Comparison of ENCODE assay signal across 17 cellular contexts in the genomic region with DNA sequence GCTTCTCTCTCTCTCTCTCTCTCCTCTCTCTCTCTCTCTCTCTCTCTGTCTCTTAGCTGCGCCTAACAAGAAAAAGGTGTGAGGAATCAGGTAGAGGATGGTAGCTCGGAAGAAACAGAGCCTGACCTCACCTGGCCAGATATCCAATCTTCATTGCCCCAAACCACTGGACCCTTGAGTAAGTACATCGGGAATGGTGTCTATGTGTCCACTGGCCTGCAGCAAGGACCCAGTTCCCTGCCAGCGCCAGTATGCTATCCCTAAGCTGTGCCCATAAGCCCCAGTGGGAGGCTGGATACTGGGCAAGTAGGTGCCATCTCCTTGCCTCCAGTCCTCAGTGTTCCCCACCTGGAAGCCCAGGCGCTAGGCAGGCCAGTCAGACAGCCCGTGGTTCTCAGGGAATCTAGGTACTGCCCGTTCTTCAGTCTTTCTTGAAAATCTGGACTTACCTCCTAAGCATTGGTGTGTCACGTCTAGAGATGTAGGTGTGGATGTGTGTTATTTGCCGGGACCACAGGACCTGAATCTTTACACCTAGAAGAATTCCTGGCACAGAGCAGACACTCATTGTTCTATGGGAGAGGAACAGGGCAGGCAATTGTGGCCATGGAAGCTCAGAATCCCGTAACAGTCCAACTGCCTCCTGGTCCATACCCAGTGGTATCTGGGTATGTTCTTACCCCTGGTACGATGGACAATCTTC. TPM values are rescaled to one million over a fixed set of nuclear protein-coding genes. Genes with fewer than 3 reads are reported as not detected.
"Had no signal": no experiment of that assay in that cellular context is flagged by ENCODE, and none has a peak within 500 bp of the region (broad histone marks: within the 10 kb centered on the region; RNA-seq: fewer than 3 reads in every experiment).

No MANE protein-coding gene starts in this region.

- DNase-seq: activated CD8-positive, alpha-beta T cell treated with anti-CD3 and anti-CD28 coated beads for 36 hours; activated naive CD4-positive, alpha-beta T cell treated with anti-CD3 and anti-CD28 coated beads, Interleukin-2, amount 50 U/mL, for 16 hours; immature natural killer cell; left cardiac atrium; lower lobe of right lung; midbrain; naive thymus-derived CD8-positive, alpha-beta T cell; nucleus accumbens; stimulated activated CD4-positive, alpha-beta T cell treated with anti-CD3 and anti-CD28 coated beads, Interleukin-15, amount 100 ng/mL, for 24 hours; stimulated activated CD4-positive, alpha-beta T cell treated with anti-CD3 and anti-CD28 coated beads, Interleukin-4, amount 100 ng/mL, for 4 hours; SW 1271; T1000; uterus had no signal

- H3K4me3 ChIP-seq: lower lobe of right lung, prostate gland, uterus had no signal

- H3K27ac Mint-ChIP-seq: activated CD8-positive, alpha-beta T cell treated with anti-CD3 and anti-CD28 coated beads for 36 hours; dendritic cell treated with granulocyte-macrophage colony-stimulating factor and Interleukin-4, amounts not matched to agents 40 ng/mL and 50 ng/mL, for 4 days; immature natural killer cell had no signal

- H3K9me3 ChIP-seq: lower lobe of right lung, prostate gland, uterus had no signal

- H3K36me3 Mint-ChIP-seq: naive thymus-derived CD8-positive, alpha-beta T cell had no signal

- H3K27ac ChIP-seq: lower lobe of right lung, prostate gland, uterus had no signal

- H3K9me3 Mint-ChIP-seq: activated CD8-positive, alpha-beta T cell treated with anti-CD3 and anti-CD28 coated beads for 36 hours; central memory CD8-positive, alpha-beta T cell; dendritic cell treated with granulocyte-macrophage colony-stimulating factor and Interleukin-4, amounts not matched to agents 40 ng/mL and 50 ng/mL, for 4 days; naive thymus-derived CD8-positive, alpha-beta T cell had no signal

- H3K4me3 Mint-ChIP-seq: activated CD8-positive, alpha-beta T cell treated with anti-CD3 and anti-CD28 coated beads for 36 hours; central memory CD8-positive, alpha-beta T cell; dendritic cell treated with granulocyte-macrophage colony-stimulating factor and Interleukin-4, amounts not matched to agents 40 ng/mL and 50 ng/mL, for 4 days had no signal

- ATAC-seq: activated CD8-positive, alpha-beta T cell treated with anti-CD3 and anti-CD28 coated beads for 36 hours; esophagus mucosa; left cardiac atrium; naive thymus-derived CD8-positive, alpha-beta T cell had no signal

- H3K36me3 ChIP-seq: lower lobe of right lung, prostate gland, uterus had no signal

- H3K4me1 ChIP-seq: prostate gland had no signal

RNA-seq across cellular contexts. Expression of a gene that starts 7.3 kb away (rescaled TPM):
- total RNA-seq: activated CD8-positive, alpha-beta T cell treated with anti-CD3 and anti-CD28 coated beads for 36 hours; esophagus mucosa; left cardiac atrium; lower lobe of right lung; naive thymus-derived CD8-positive, alpha-beta T cell; prostate gland; uterus had no signal
- polyA plus RNA-seq: immature natural killer cell; naive thymus-derived CD8-positive, alpha-beta T cell had no signal

RNA-seq across cellular contexts. Expression of a gene that starts 12.0 kb away (rescaled TPM):
- total RNA-seq: activated CD8-positive, alpha-beta T cell treated with anti-CD3 and anti-CD28 coated beads for 36 hours; esophagus mucosa; left cardiac atrium; lower lobe of right lung; naive thymus-derived CD8-positive, alpha-beta T cell had no signal
- polyA plus RNA-seq: immature natural killer cell; naive thymus-derived CD8-positive, alpha-beta T cell had no signal
